Comparison of ENCODE assay signal across 1 cellular context in genomic region chr1:162023547-162024501, GRCh38.
TF ChIP-seq lines count a peak whose summit lies in the region.

Gene OLFML2B, minus strand, starts transcription at chr1:162023869. Its CDS starts 439 bp downstream, at chr1:162023430.

TF ChIP-seq in HEK293, 187 proteins besides CTCF, POLR2A, EP300 and RAD21 (continued from another document and continues in another):
- TF ChIP-seq PRDM10 (tag by site-specific recombination; IDR thresholded peaks at IDR 0.05) (peak; percentile 85), ZNF223 (tag by site-specific recombination; IDR thresholded peaks at IDR 0.05) (no peak), ZNF248 (tag by site-specific recombination; IDR thresholded peaks at IDR 0.05) (no peak), GLI4 (tag by site-specific recombination; IDR thresholded peaks at IDR 0.05) (no peak), ZNF398 (tag by site-specific recombination; IDR thresholded peaks at IDR 0.05) (peak; percentile 40; the same call in 1 of the 2 replicates), ZNF157 (tag by site-specific recombination; IDR thresholded peaks at IDR 0.05) (no peak), ZNF221 (tag by site-specific recombination; IDR thresholded peaks at IDR 0.05; ENCODE audit: borderline replicate concordance) (no peak), ZFP37 (tag by site-specific recombination; IDR thresholded peaks at IDR 0.05) (peak; percentile 72), ZNF2 (tag by site-specific recombination; IDR thresholded peaks at IDR 0.05) (peak; percentile 49; the same call in 1 of the 2 replicates), ZBTB21 (tag by site-specific recombination; IDR thresholded peaks at IDR 0.05) (no peak), HOXD13 (CRISPR knock-in tag; IDR thresholded peaks at IDR 0.05; ENCODE audit: borderline replicate concordance) (no peak), GFI1B (tag by site-specific recombination; IDR thresholded peaks at IDR 0.05) (no peak), ZSCAN18 (tag by site-specific recombination; IDR thresholded peaks at IDR 0.05) (no peak), ZNF362 (tag by site-specific recombination; IDR thresholded peaks at IDR 0.05) (no peak), ZNF114 (tag by site-specific recombination; IDR thresholded peaks at IDR 0.05) (no peak), KLF1 (tag by site-specific recombination; IDR thresholded peaks at IDR 0.05) (peak; percentile 33; the same call in 1 of the 2 replicates), ZFP69B (tag by site-specific recombination; IDR thresholded peaks at IDR 0.05) (0 out of 2 replicates have a peak, but pooled peaks have one; percentile 18), ZNF610 (tag by site-specific recombination; IDR thresholded peaks at IDR 0.05; ENCODE audit: borderline replicate concordance) (peak; percentile 45; the same call in 1 of the 2 replicates), ZNF175 (tag by site-specific recombination; IDR thresholded peaks at IDR 0.05) (no peak), ZBTB10 (tag by site-specific recombination; IDR thresholded peaks at IDR 0.05) (peak; percentile 97), MEIS1 (CRISPR knock-in tag; IDR thresholded peaks at IDR 0.05; ENCODE audit: borderline replicate concordance) (no peak), SP7 (tag by site-specific recombination; IDR thresholded peaks at IDR 0.05) (no peak), ZNF24 (tag by site-specific recombination; IDR thresholded peaks at IDR 0.05) (0 out of 2 replicates have a peak, but pooled peaks have one; percentile 44), ZBTB7A (tag by site-specific recombination; IDR thresholded peaks at IDR 0.05; ENCODE audit: low read depth) (no peak; the same call in 1 of the 2 replicates), ZNF670 (tag by site-specific recombination; IDR thresholded peaks at IDR 0.05; ENCODE audit: low read depth) (no peak), ZNF266 (tag by site-specific recombination; IDR thresholded peaks at IDR 0.05; ENCODE audit: low read depth) (no peak), PRDM6 (tag by site-specific recombination; IDR thresholded peaks at IDR 0.05) (no peak), ZNF571 (tag by site-specific recombination; IDR thresholded peaks at IDR 0.05) (no peak)
- TF ChIP-seq, protein P1, sequence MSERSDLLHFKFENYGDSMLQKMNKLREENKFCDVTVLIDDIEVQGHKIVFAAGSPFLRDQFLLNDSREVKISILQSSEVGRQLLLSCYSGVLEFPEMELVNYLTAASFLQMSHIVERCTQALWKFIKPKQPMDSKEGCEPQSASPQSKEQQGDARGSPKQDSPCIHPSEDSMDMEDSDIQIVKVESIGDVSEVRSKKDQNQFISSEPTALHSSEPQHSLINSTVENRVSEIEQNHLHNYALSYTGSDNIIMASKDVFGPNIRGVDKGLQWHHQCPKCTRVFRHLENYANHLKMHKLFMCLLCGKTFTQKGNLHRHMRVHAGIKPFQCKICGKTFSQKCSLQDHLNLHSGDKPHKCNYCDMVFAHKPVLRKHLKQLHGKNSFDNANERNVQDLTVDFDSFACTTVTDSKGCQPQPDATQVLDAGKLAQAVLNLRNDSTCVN (tag by site-specific recombination; optimal IDR thresholded peaks at IDR 0.05), result peak; percentile 96
- TF ChIP-seq, protein P2, sequence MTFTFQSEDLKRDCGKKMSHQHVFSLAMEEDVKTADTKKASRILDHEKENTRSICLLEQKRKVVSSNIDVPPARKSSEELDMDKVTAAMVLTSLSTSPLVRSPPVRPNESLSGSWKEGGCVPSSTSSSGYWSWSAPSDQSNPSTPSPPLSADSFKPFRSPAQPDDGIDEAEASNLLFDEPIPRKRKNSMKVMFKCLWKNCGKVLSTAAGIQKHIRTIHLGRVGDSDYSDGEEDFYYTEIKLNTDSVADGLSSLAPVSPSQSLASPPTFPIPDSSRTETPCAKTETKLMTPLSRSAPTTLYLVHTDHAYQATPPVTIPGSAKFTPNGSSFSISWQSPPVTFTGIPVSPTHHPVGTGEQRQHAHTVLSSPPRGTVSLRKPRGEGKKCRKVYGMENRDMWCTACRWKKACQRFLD (tag by site-specific recombination; IDR thresholded peaks at IDR 0.05), result no peak
- TF ChIP-seq, protein P3, sequence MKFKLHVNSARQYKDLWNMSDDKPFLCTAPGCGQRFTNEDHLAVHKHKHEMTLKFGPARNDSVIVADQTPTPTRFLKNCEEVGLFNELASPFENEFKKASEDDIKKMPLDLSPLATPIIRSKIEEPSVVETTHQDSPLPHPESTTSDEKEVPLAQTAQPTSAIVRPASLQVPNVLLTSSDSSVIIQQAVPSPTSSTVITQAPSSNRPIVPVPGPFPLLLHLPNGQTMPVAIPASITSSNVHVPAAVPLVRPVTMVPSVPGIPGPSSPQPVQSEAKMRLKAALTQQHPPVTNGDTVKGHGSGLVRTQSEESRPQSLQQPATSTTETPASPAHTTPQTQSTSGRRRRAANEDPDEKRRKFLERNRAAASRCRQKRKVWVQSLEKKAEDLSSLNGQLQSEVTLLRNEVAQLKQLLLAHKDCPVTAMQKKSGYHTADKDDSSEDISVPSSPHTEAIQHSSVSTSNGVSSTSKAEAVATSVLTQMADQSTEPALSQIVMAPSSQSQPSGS (tag by site-specific recombination; IDR thresholded peaks at IDR 0.05; ENCODE audit: low read depth), result no peak
- TF ChIP-seq, protein P4, sequence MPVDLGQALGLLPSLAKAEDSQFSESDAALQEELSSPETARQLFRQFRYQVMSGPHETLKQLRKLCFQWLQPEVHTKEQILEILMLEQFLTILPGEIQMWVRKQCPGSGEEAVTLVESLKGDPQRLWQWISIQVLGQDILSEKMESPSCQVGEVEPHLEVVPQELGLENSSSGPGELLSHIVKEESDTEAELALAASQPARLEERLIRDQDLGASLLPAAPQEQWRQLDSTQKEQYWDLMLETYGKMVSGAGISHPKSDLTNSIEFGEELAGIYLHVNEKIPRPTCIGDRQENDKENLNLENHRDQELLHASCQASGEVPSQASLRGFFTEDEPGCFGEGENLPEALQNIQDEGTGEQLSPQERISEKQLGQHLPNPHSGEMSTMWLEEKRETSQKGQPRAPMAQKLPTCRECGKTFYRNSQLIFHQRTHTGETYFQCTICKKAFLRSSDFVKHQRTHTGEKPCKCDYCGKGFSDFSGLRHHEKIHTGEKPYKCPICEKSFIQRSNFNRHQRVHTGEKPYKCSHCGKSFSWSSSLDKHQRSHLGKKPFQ (tag by site-specific recombination; IDR thresholded peaks at IDR 0.05), result no peak
- TF ChIP-seq, protein P5, sequence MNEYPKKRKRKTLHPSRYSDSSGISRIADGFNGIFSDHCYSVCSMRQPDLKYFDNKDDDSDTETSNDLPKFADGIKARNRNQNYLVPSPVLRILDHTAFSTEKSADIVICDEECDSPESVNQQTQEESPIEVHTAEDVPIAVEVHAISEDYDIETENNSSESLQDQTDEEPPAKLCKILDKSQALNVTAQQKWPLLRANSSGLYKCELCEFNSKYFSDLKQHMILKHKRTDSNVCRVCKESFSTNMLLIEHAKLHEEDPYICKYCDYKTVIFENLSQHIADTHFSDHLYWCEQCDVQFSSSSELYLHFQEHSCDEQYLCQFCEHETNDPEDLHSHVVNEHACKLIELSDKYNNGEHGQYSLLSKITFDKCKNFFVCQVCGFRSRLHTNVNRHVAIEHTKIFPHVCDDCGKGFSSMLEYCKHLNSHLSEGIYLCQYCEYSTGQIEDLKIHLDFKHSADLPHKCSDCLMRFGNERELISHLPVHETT (tag by site-specific recombination; IDR thresholded peaks at IDR 0.05), result peak; percentile 54; the same call in 1 of the 2 replicates
- TF ChIP-seq, protein P6, sequence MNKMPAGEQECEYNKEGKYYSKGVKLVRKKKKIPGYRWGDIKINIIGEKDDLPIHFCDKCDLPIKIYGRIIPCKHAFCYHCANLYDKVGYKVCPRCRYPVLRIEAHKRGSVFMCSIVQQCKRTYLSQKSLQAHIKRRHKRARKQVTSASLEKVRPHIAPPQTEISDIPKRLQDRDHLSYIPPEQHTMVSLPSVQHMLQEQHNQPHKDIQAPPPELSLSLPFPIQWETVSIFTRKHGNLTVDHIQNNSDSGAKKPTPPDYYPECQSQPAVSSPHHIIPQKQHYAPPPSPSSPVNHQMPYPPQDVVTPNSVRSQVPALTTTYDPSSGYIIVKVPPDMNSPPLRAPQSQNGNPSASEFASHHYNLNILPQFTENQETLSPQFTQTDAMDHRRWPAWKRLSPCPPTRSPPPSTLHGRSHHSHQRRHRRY (tag by site-specific recombination; IDR thresholded peaks at IDR 0.05), result no peak
